Comparison of ENCODE assay signal across 8 cellular contexts in genomic region chr9:129023036-129023907, GRCh38. TPM values are rescaled to one million over a fixed set of nuclear protein-coding genes. Genes with fewer than 3 reads are reported as not detected.
DNase-seq lines count a peak whose midpoint lies in the region; ATAC-seq and TF ChIP-seq lines count a peak whose summit lies in the region.

No MANE protein-coding gene starts in this region.

- H3K4me2 ChIP-seq in osteoblast (ENCODE audit: insufficient read depth, low read length): peak overlapping the region; percentile 36

- H3K9me3 ChIP-seq in osteoblast (ENCODE audit: low read depth, low read length): no peaks in the 10 kb centered on the region
- H3K9me3 ChIP-seq in naive thymus-derived CD4-positive, alpha-beta T cell (ENCODE audit: control insufficient read depth in 2 of 3, low read length in 3 of 3): no peaks in the 10 kb centered on the region

- H3K27ac Mint-ChIP-seq in stimulated activated naive CD8-positive, alpha-beta T cell treated with anti-CD3 and anti-CD28 coated beads, Interleukin-15, amount 100 ng/mL, for 72 hours: peak overlapping the region in 1 of 2 donors; percentile 75
- H3K27ac Mint-ChIP-seq in naive thymus-derived CD4-positive, alpha-beta T cell: peak overlapping the region in 3 of 9 donors; percentile 31 to 57 (median 55)

- H3K27me3 ChIP-seq in osteoblast (ENCODE audit: insufficient read depth, low read length): no peaks in the 10 kb centered on the region
- H3K27me3 ChIP-seq in naive thymus-derived CD4-positive, alpha-beta T cell (ENCODE audit: control insufficient read depth in 2 of 2, insufficient read depth in 2 of 2, low read length in 2 of 2): no peaks in the 10 kb centered on the region

- H3K4me3 ChIP-seq in osteoblast (ENCODE audit: insufficient read depth, low read length): no peak overlapping the region
- no peak overlapping the region for H3K4me3 ChIP-seq in naive thymus-derived CD4-positive, alpha-beta T cell (ENCODE audit: low read length)

- no peaks in the 10 kb centered on the region for H3K36me3 ChIP-seq in osteoblast (ENCODE audit: insufficient read depth, low read length)
- peaks cover 0 to 8% (median 0%) of the 10 kb centered on the region in 3 experiments for H3K36me3 ChIP-seq in naive thymus-derived CD4-positive, alpha-beta T cell (ENCODE audit: control insufficient read depth in 2 of 3, insufficient read depth in 3 of 3, low read length in 3 of 3)

- peaks cover 13% of the 10 kb centered on the region for H4K20me1 ChIP-seq in osteoblast (ENCODE audit: insufficient read depth, low read length)

- intact Hi-C loops in naive thymus-derived CD4-positive, alpha-beta T cell (cut with micrococcal nuclease): no loop called here

- H3K79me2 ChIP-seq in osteoblast (ENCODE audit: insufficient read depth, low read length): peaks cover 29% of the 10 kb centered on the region

- no peak for ATAC-seq in stimulated activated naive CD8-positive, alpha-beta T cell treated with anti-CD3 and anti-CD28 coated beads, Interleukin-15, amount 100 ng/mL, for 72 hours
- ATAC-seq in naive thymus-derived CD4-positive, alpha-beta T cell: no peak

- CTCF ChIA-PET in naive thymus-derived CD4-positive, alpha-beta T cell (lab: Charles Lee): no interaction called here

- peak overlapping the region; percentile 6 for H2AFZ ChIP-seq in osteoblast (ENCODE audit: low read length)

- no peak overlapping the region for H3K27ac ChIP-seq in osteoblast (ENCODE audit: low read depth, low read length)
- no peak overlapping the region for H3K27ac ChIP-seq in naive thymus-derived CD4-positive, alpha-beta T cell (ENCODE audit: low read depth, low read length)

- no peaks in the 10 kb centered on the region for H3K9me3 Mint-ChIP-seq in stimulated activated naive CD8-positive, alpha-beta T cell treated with anti-CD3 and anti-CD28 coated beads, Interleukin-15, amount 100 ng/mL, for 72 hours
- H3K9me3 Mint-ChIP-seq in naive thymus-derived CD4-positive, alpha-beta T cell: peaks cover 0 to 1% (median 0%) of the 10 kb centered on the region in 11 donors

- peaks cover 0 to 8% (median 0%) of the 10 kb centered on the region in 5 donors for H3K36me3 Mint-ChIP-seq in naive thymus-derived CD4-positive, alpha-beta T cell

- H3K4me3 Mint-ChIP-seq in stimulated activated naive CD8-positive, alpha-beta T cell treated with anti-CD3 and anti-CD28 coated beads, Interleukin-15, amount 100 ng/mL, for 72 hours: no peak overlapping the region
- no peak overlapping the region for H3K4me3 Mint-ChIP-seq in naive thymus-derived CD4-positive, alpha-beta T cell

- DNase-seq in D341Med (ENCODE audit: low spot score): peak; percentile 36
- DNase-seq in NCI-H524 (lab: John Stamatoyannopoulos, UW): peak; percentile 88 to 92
- peak; percentile 57 for DNase-seq in ecto neural progenitor cell (ENCODE audit: low spot score)
- peak; percentile 96 for DNase-seq in osteoblast (ENCODE audit: insufficient read length, low spot score, missing footprints)
- DNase-seq in OCI-M2 (lab: John Stamatoyannopoulos, UW; ENCODE audit: unreplicated experiment): no peak
- DNase-seq in SKM-1 treated with dmso at 0.1 percent for 144 hours (lab: John Stamatoyannopoulos, UW; ENCODE audit: unreplicated experiment): no peak
- no peak for DNase-seq in stimulated activated naive CD8-positive, alpha-beta T cell treated with anti-CD3 and anti-CD28 coated beads, Interleukin-15, amount 100 ng/mL, for 72 hours
- DNase-seq in naive thymus-derived CD4-positive, alpha-beta T cell: no peak

- H3K4me1 ChIP-seq in osteoblast (ENCODE audit: insufficient read depth, low read length): peaks cover 16% of the 10 kb centered on the region
- peaks cover 13 to 18% of the 10 kb centered on the region in 2 donors for H3K4me1 ChIP-seq in naive thymus-derived CD4-positive, alpha-beta T cell (ENCODE audit: control insufficient read depth in 2 of 2, insufficient read depth in 2 of 2, low read length in 2 of 2)

- no peak for TF ChIP-seq CTCF in osteoblast (IDR thresholded peaks at IDR 0.05; ENCODE audit: extremely low read depth, low read depth, low read length)

- POLR2A ChIA-PET in naive thymus-derived CD4-positive, alpha-beta T cell (lab: Charles Lee): no interaction called here

- peaks cover 50% of the 10 kb centered on the region for H3K4me1 Mint-ChIP-seq in stimulated activated naive CD8-positive, alpha-beta T cell treated with anti-CD3 and anti-CD28 coated beads, Interleukin-15, amount 100 ng/mL, for 72 hours
- H3K4me1 Mint-ChIP-seq in naive thymus-derived CD4-positive, alpha-beta T cell: peaks cover 17 to 40% (median 34%) of the 10 kb centered on the region in 7 donors

- no peaks in the 10 kb centered on the region for H3K27me3 Mint-ChIP-seq in stimulated activated naive CD8-positive, alpha-beta T cell treated with anti-CD3 and anti-CD28 coated beads, Interleukin-15, amount 100 ng/mL, for 72 hours
- H3K27me3 Mint-ChIP-seq in naive thymus-derived CD4-positive, alpha-beta T cell: no peaks in the 10 kb centered on the region

RNA-seq across cellular contexts. Expression of gene SH3GLB2, which starts 4.9 kb away (rescaled TPM):
- total RNA-seq in osteoblast: 37.3 and 38.6 TPM in 2 replicates
- total RNA-seq in naive thymus-derived CD4-positive, alpha-beta T cell: 100 to 1,000 TPM in 2 of 5 experiments, 10 to 100 TPM in 3; 76.3 to 106 (median 86.2) TPM
- 10 to 100 TPM; 22.5 to 31.7 TPM for polyA plus RNA-seq in naive thymus-derived CD4-positive, alpha-beta T cell

RNA-seq across cellular contexts. Expression of gene MIGA2, which starts 13.2 kb away (rescaled TPM):
- total RNA-seq in osteoblast: 21.2 and 22.4 TPM in 2 replicates
- 10 to 100 TPM; 50.0 to 73.4 (median 60.7) TPM for total RNA-seq in naive thymus-derived CD4-positive, alpha-beta T cell
- 10 to 100 TPM in 1 of 2 donors, 1 to 10 TPM in 1; 7.1 to 15.2 TPM for polyA plus RNA-seq in naive thymus-derived CD4-positive, alpha-beta T cell

RNA-seq across cellular contexts. Expression of gene DOLPP1, which starts 57.6 kb away (rescaled TPM):
- 10.3 and 10.5 TPM in 2 replicates for total RNA-seq in osteoblast
- total RNA-seq in naive thymus-derived CD4-positive, alpha-beta T cell: 10 to 100 TPM in 3 of 5 experiments, 1 to 10 TPM in 2; 5.7 to 17.1 (median 11.9) TPM
- polyA plus RNA-seq in naive thymus-derived CD4-positive, alpha-beta T cell: 10 to 100 TPM; 10.5 to 12.3 TPM

Comparison
In these comparisons a context has a peak if more than half of its experiments do, and no peak if none do; other contexts are left out.
1. DNase-seq: peak in D341Med (single experiment), NCI-H524 (2 of 2), ecto neural progenitor cell (single experiment) and osteoblast (single experiment); none in OCI-M2 (single experiment), SKM-1 treated with dmso at 0.1 percent for 144 hours (single experiment), stimulated activated naive CD8-positive, alpha-beta T cell treated with anti-CD3 and anti-CD28 coated beads, Interleukin-15, amount 100 ng/mL, for 72 hours (0 of 2) and naive thymus-derived CD4-positive, alpha-beta T cell (0 of 9).